ENCODE assay signal across 1 cellular context in genomic region chr3:159082514-159082913, GRCh38.
TF ChIP-seq lines count a peak whose summit lies in the region.

No MANE protein-coding gene starts in this region.

TF ChIP-seq in HepG2, 621 proteins besides CTCF, POLR2A, EP300 and RAD21 (continued from another document):
- no peak for TF ChIP-seq NR2F2 (IDR thresholded peaks at IDR 0.05; ENCODE audit: borderline replicate concordance, low read depth)
- no peak for TF ChIP-seq ZNF570 (CRISPR knock-in tag; IDR thresholded peaks at IDR 0.05; ENCODE audit: borderline replicate concordance)
- no peak for TF ChIP-seq CREB3 (CRISPR knock-in tag; IDR thresholded peaks at IDR 0.05)
- no peak for TF ChIP-seq SRF (IDR thresholded peaks at IDR 0.05; ENCODE audit: low read depth, low read length)
- TF ChIP-seq ZFP41 (CRISPR knock-in tag; IDR thresholded peaks at IDR 0.05; ENCODE audit: borderline replicate concordance), result no peak
- TF ChIP-seq SIX4 (CRISPR knock-in tag; IDR thresholded peaks at IDR 0.05), result no peak
- TF ChIP-seq SP5 (CRISPR knock-in tag; IDR thresholded peaks at IDR 0.05; ENCODE audit: borderline replicate concordance, low read depth), result no peak
- no peak for TF ChIP-seq HDAC1 (CRISPR knock-in tag; IDR thresholded peaks at IDR 0.05)
- TF ChIP-seq IRF9 (CRISPR knock-in tag; IDR thresholded peaks at IDR 0.05; ENCODE audit: borderline replicate concordance), result no peak
- no peak for TF ChIP-seq BRCA1 (CRISPR knock-in tag; IDR thresholded peaks at IDR 0.05)
